Comparison of ENCODE assay signal across 21 cellular contexts in the genomic region with DNA sequence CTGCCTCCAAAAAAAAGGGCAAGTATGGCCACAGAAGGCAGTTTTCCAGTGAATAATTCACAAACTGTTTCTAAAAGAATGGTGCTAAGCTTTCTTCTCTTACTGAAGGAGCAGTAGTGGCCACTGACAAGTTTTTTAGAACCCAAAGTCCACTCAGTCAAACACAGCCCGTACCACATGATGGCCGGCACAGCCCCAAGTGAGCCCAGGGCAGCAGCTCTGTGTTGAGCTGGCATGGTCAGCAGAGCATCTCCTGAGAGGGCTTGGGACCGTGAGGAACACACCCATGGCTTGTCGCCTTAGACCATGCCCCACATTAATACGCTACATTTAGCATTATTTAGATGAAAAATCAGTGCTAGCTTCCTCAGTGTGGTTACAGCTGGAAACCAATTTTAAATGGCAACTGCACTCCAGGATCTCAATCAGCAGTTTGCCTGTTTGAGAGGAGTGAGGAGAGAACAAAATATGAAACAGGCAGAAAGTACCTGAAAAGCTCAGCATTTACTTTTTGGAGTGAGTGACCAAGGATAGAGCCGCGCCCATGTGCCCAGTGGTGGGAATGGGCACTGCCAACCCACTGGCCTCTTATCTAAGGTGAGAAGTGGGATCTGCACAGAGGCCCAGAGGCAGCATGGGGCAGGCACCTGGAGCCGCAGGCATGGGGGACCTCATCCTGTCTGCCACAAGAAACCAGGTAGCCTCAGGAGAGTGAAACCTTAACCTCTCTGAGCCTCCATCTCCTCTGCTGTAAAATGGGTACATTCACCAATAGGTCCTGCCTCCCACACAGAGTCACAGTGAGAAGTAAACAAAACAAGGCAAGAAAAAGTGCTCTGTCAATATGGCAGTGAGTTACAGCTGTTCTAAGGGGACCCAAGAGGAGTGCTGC. TPM values are rescaled to one million over a fixed set of nuclear protein-coding genes. Genes with fewer than 3 reads are reported as not detected.
DNase-seq lines count a peak whose midpoint lies in the region; ATAC-seq and TF ChIP-seq lines count a peak whose summit lies in the region.
"Had no signal": no experiment of that assay in that cellular context is flagged by ENCODE, and none has a peak within 500 bp of the region (broad histone marks: within the 10 kb centered on the region; RNA-seq: fewer than 3 reads in every experiment).

No MANE protein-coding gene starts in this region.

- no peak overlapping the region for H3K4me3 Mint-ChIP-seq in activated CD4-positive, alpha-beta T cell treated with anti-CD3 and anti-CD28 coated beads, Interleukin-2, amount 10 ng/mL, durations not matched to agents 7 days and 5 days
- H3K4me3 Mint-ChIP-seq in activated CD4-positive, alpha-beta T cell treated with anti-CD3 and anti-CD28 coated beads, Interleukin-2, amount 10 ng/mL, durations not matched to agents 24 days and 14 days = no peak overlapping the region
- no peak overlapping the region for H3K4me3 Mint-ChIP-seq in activated B cell treated with CpG ODN at 0.5 μM for 24 hours
- H3K4me3 Mint-ChIP-seq: activated naive CD8-positive, alpha-beta T cell treated with anti-CD3 and anti-CD28 coated beads, Interleukin-2, amount 10 ng/mL, durations not matched to agents 7 days and 5 days; neural crest cell had no signal

- CTCF ChIA-PET in activated CD4-positive, alpha-beta T cell treated with anti-CD3 and anti-CD28 coated beads, Interleukin-2, amount 10 ng/mL, durations not matched to agents 7 days and 5 days (lab: Charles Lee) = interaction anchor here (0.9 to 1.5 kb wide), 2 partner anchors 22 to 55 kb away, joined by 3 to 4 read pairs; no protein-coding TSS in a partner anchor
- CTCF ChIA-PET in activated B cell treated with CpG ODN at 0.5 μM for 24 hours (lab: Charles Lee) = interaction anchor here (0.9 to 1.7 kb wide), 3 partner anchors 20 to 63 kb away, joined by 3 to 10 read pairs (median 4); no protein-coding TSS in a partner anchor

- H3K9me3 ChIP-seq in esophagus squamous epithelium = no peaks in the 10 kb centered on the region
- no peaks in the 10 kb centered on the region for H3K9me3 ChIP-seq in stomach
- no peaks in the 10 kb centered on the region for H3K9me3 ChIP-seq in esophagus muscularis mucosa
- H3K9me3 ChIP-seq: Caco-2, left lung, tibial nerve had no signal

- TF ChIP-seq POLR2A in esophagus squamous epithelium (IDR thresholded peaks at IDR 0.05) (no peak), stomach (IDR thresholded peaks at IDR 0.05) (no peak), esophagus muscularis mucosa (IDR thresholded peaks at IDR 0.05; ENCODE audit: low read depth) (no peak)

- peaks cover 29% of the 10 kb centered on the region for H3K36me3 Mint-ChIP-seq in activated CD4-positive, alpha-beta T cell treated with anti-CD3 and anti-CD28 coated beads, Interleukin-2, amount 10 ng/mL, durations not matched to agents 7 days and 5 days (ENCODE audit: low read depth)
- peaks cover 28% of the 10 kb centered on the region for H3K36me3 Mint-ChIP-seq in activated CD4-positive, alpha-beta T cell treated with anti-CD3 and anti-CD28 coated beads, Interleukin-2, amount 10 ng/mL, durations not matched to agents 24 days and 14 days (ENCODE audit: low read depth)
- H3K36me3 Mint-ChIP-seq in activated B cell treated with CpG ODN at 0.5 μM for 24 hours (ENCODE audit: low read depth) = peaks cover 48% of the 10 kb centered on the region

- H3K4me1 Mint-ChIP-seq in activated CD4-positive, alpha-beta T cell treated with anti-CD3 and anti-CD28 coated beads, Interleukin-2, amount 10 ng/mL, durations not matched to agents 7 days and 5 days = peaks cover 34% of the 10 kb centered on the region
- H3K4me1 Mint-ChIP-seq in activated CD4-positive, alpha-beta T cell treated with anti-CD3 and anti-CD28 coated beads, Interleukin-2, amount 10 ng/mL, durations not matched to agents 24 days and 14 days = peaks cover 26% of the 10 kb centered on the region
- peaks cover 76% of the 10 kb centered on the region for H3K4me1 Mint-ChIP-seq in activated B cell treated with CpG ODN at 0.5 μM for 24 hours

- H3K9me3 Mint-ChIP-seq in activated CD4-positive, alpha-beta T cell treated with anti-CD3 and anti-CD28 coated beads, Interleukin-2, amount 10 ng/mL, durations not matched to agents 7 days and 5 days = no peaks in the 10 kb centered on the region
- no peaks in the 10 kb centered on the region for H3K9me3 Mint-ChIP-seq in activated CD4-positive, alpha-beta T cell treated with anti-CD3 and anti-CD28 coated beads, Interleukin-2, amount 10 ng/mL, durations not matched to agents 24 days and 14 days
- no peaks in the 10 kb centered on the region for H3K9me3 Mint-ChIP-seq in activated B cell treated with CpG ODN at 0.5 μM for 24 hours
- H3K9me3 Mint-ChIP-seq: activated naive CD8-positive, alpha-beta T cell treated with anti-CD3 and anti-CD28 coated beads, Interleukin-2, amount 10 ng/mL, durations not matched to agents 7 days and 5 days; neural crest cell had no signal

- H3K4me3 ChIP-seq in esophagus squamous epithelium (no peak overlapping the region), stomach (no peak overlapping the region), esophagus muscularis mucosa (no peak overlapping the region)
- H3K4me3 ChIP-seq: left lung, tibial nerve had no signal

- H3K27me3 ChIP-seq in esophagus squamous epithelium (no peaks in the 10 kb centered on the region), stomach (no peaks in the 10 kb centered on the region), esophagus muscularis mucosa (no peaks in the 10 kb centered on the region)
- H3K27me3 ChIP-seq: left lung, tibial nerve had no signal

- TF ChIP-seq EP300 in stomach (IDR thresholded peaks at IDR 0.05) = no peak
- no peak for TF ChIP-seq EP300 in esophagus muscularis mucosa (IDR thresholded peaks at IDR 0.05)

- no peak for DNase-seq in activated CD4-positive, alpha-beta T cell treated with anti-CD3 and anti-CD28 coated beads, Interleukin-2, amount 10 ng/mL, durations not matched to agents 7 days and 5 days
- no peak for DNase-seq in activated CD4-positive, alpha-beta T cell treated with anti-CD3 and anti-CD28 coated beads, Interleukin-2, amount 10 ng/mL, durations not matched to agents 24 days and 14 days
- no peak for DNase-seq in activated B cell treated with CpG ODN at 0.5 μM for 24 hours
- no peak for DNase-seq in esophagus squamous epithelium (lab: John Stamatoyannopoulos, UW)
- no peak for DNase-seq in stomach
- DNase-seq in midbrain (lab: John Stamatoyannopoulos, UW) = no peak
- no peak for DNase-seq in esophagus muscularis mucosa (ENCODE audit: extremely low spot score)
- DNase-seq: 8988T; activated CD4-positive, alpha-beta T cell treated with anti-CD3 and anti-CD28 coated beads for 48 hours; activated naive CD8-positive, alpha-beta T cell treated with anti-CD3 and anti-CD28 coated beads, Interleukin-2, amount 10 ng/mL, durations not matched to agents 7 days and 5 days; Caco-2; DND-41; KBM-7; PC-3; SHP77 treated with DMSO at 0.1 percent for 48 hours; small intestine; stimulated activated naive CD4-positive, alpha-beta T cell treated with Interleukin-2 at 50 U/mL for 16 hours had no signal

- peaks cover 20 to 62% (median 23%) of the 10 kb centered on the region in 3 donors for H3K36me3 ChIP-seq in esophagus squamous epithelium
- peaks cover 34 to 57% (median 51%) of the 10 kb centered on the region in 4 donors for H3K36me3 ChIP-seq in stomach
- H3K36me3 ChIP-seq in esophagus muscularis mucosa = peaks cover 30 to 57% (median 48%) of the 10 kb centered on the region in 4 donors

- peaks cover 16 to 81% (median 43%) of the 10 kb centered on the region in 3 donors for H3K4me1 ChIP-seq in esophagus squamous epithelium
- peaks cover 28 to 92% (median 68%) of the 10 kb centered on the region in 4 donors for H3K4me1 ChIP-seq in stomach
- H3K4me1 ChIP-seq in esophagus muscularis mucosa = peaks cover 42 to 80% (median 59%) of the 10 kb centered on the region in 4 donors

- H3K27ac ChIP-seq in esophagus squamous epithelium (peak overlapping the region; percentile 16 to 57 (median 48)), stomach (peak overlapping the region in 3 of 5 donors; percentile 13 to 52 (median 22)), esophagus muscularis mucosa (replicated peaks in 1 of 4) (peak overlapping the region in 1 of 4 donors; percentile 32)

- intact Hi-C loops in activated CD4-positive, alpha-beta T cell treated with anti-CD3 and anti-CD28 coated beads, Interleukin-2, amount 10 ng/mL, durations not matched to agents 24 days and 14 days (cut with micrococcal nuclease) = loop anchor here (10.0 kb wide), 1 partner anchor 61 kb away; no protein-coding TSS in a partner anchor
- intact Hi-C loops in activated B cell treated with CpG ODN at 0.5 μM for 24 hours (cut with micrococcal nuclease) = no loop called here
- intact Hi-C loops in esophagus squamous epithelium (cut with DNase I) = loop anchor here (10.0 kb wide), 1 partner anchor 61 kb away; no protein-coding TSS in a partner anchor
- intact Hi-C loops in stomach (cut with DNase I; ENCODE audit: low total_unique reads) = loop anchor here (10.0 kb wide), 1 partner anchor 61 kb away; no protein-coding TSS in a partner anchor
- intact Hi-C loops in esophagus muscularis mucosa (cut with DNase I) = no loop called here

- TF ChIP-seq CTCF in activated B cell treated with CpG ODN at 0.5 μM for 24 hours (IDR thresholded peaks at IDR 0.05) (no peak), esophagus squamous epithelium (IDR thresholded peaks at IDR 0.05) (no peak), stomach (IDR thresholded peaks at IDR 0.05) (no peak), esophagus muscularis mucosa (IDR thresholded peaks at IDR 0.05) (no peak)

- WGBS in esophagus squamous epithelium, 2 donors = 93 to 100% methylated on average over 2 to 8 of the region's 8 CpGs
- 91 to 94% (median 92%) methylated on average over 8 of the region's 8 CpGs for WGBS in stomach, 5 donors
- WGBS in esophagus muscularis mucosa = 89% methylated on average over 6 of the region's 8 CpGs

- peak overlapping the region; percentile 50 for H3K27ac Mint-ChIP-seq in activated CD4-positive, alpha-beta T cell treated with anti-CD3 and anti-CD28 coated beads, Interleukin-2, amount 10 ng/mL, durations not matched to agents 7 days and 5 days
- H3K27ac Mint-ChIP-seq in activated CD4-positive, alpha-beta T cell treated with anti-CD3 and anti-CD28 coated beads, Interleukin-2, amount 10 ng/mL, durations not matched to agents 24 days and 14 days = no peak overlapping the region
- H3K27ac Mint-ChIP-seq in activated B cell treated with CpG ODN at 0.5 μM for 24 hours = peak overlapping the region; percentile 39
- H3K27ac Mint-ChIP-seq: activated naive CD8-positive, alpha-beta T cell treated with anti-CD3 and anti-CD28 coated beads, Interleukin-2, amount 10 ng/mL, durations not matched to agents 7 days and 5 days had no signal

- ATAC-seq in activated B cell treated with CpG ODN at 0.5 μM for 24 hours (ENCODE audit: low read depth) = no peak
- no peak for ATAC-seq in GM21723 (IDR thresholded peaks at IDR 0.05; ENCODE audit: unreplicated experiment)
- ATAC-seq: left lung, PC-3 had no signal

- H3K27me3 Mint-ChIP-seq in activated CD4-positive, alpha-beta T cell treated with anti-CD3 and anti-CD28 coated beads, Interleukin-2, amount 10 ng/mL, durations not matched to agents 7 days and 5 days = no peaks in the 10 kb centered on the region
- no peaks in the 10 kb centered on the region for H3K27me3 Mint-ChIP-seq in activated CD4-positive, alpha-beta T cell treated with anti-CD3 and anti-CD28 coated beads, Interleukin-2, amount 10 ng/mL, durations not matched to agents 24 days and 14 days
- H3K27me3 Mint-ChIP-seq in activated B cell treated with CpG ODN at 0.5 μM for 24 hours = no peaks in the 10 kb centered on the region
- H3K27me3 Mint-ChIP-seq: activated naive CD8-positive, alpha-beta T cell treated with anti-CD3 and anti-CD28 coated beads, Interleukin-2, amount 10 ng/mL, durations not matched to agents 7 days and 5 days had no signal

- POLR2A ChIA-PET in activated CD4-positive, alpha-beta T cell treated with anti-CD3 and anti-CD28 coated beads, Interleukin-2, amount 10 ng/mL, durations not matched to agents 7 days and 5 days (lab: Charles Lee) = no interaction called here
- POLR2A ChIA-PET in activated B cell treated with CpG ODN at 0.5 μM for 24 hours (lab: Charles Lee) = interaction anchor here (1.5 kb wide), 1 partner anchor 17 kb away, joined by 6 read pairs; a partner anchor contains a TSS

RNA-seq across cellular contexts. Expression of a gene that starts 17.4 kb away (rescaled TPM):
- total RNA-seq in activated CD4-positive, alpha-beta T cell treated with anti-CD3 and anti-CD28 coated beads, Interleukin-2, amount 10 ng/mL, durations not matched to agents 7 days and 5 days = 100 to 1,000 TPM; 144 to 153 TPM
- 97.9 and 99.9 TPM in 2 replicates for total RNA-seq in activated CD4-positive, alpha-beta T cell treated with anti-CD3 and anti-CD28 coated beads, Interleukin-2, amount 10 ng/mL, durations not matched to agents 24 days and 14 days
- total RNA-seq in activated B cell treated with CpG ODN at 0.5 μM for 24 hours = 207 and 210 TPM in 2 replicates
- total RNA-seq in esophagus squamous epithelium = 100 to 1,000 TPM; 280 to 623 (median 490) TPM
- total RNA-seq in stomach = 100 to 1,000 TPM; 176 to 709 (median 604) TPM
- polyA plus RNA-seq in stomach = 100 to 1,000 TPM; 174 to 311 (median 308) TPM
- 100 to 1,000 TPM; 537 to 740 (median 698) TPM for total RNA-seq in esophagus muscularis mucosa

Comparison
In these comparisons a context has a peak if more than half of its experiments do, and no peak if none do; other contexts are left out.
1. intact Hi-C loops: an anchor here in activated CD4-positive, alpha-beta T cell treated with anti-CD3 and anti-CD28 coated beads, Interleukin-2, amount 10 ng/mL, durations not matched to agents 24 days and 14 days (10.0 kb wide), esophagus squamous epithelium (10.0 kb wide) and stomach (10.0 kb wide); none called in activated B cell treated with CpG ODN at 0.5 μM for 24 hours and esophagus muscularis mucosa.